Comparison of ENCODE assay signal across 8 cellular contexts in the genomic region with DNA sequence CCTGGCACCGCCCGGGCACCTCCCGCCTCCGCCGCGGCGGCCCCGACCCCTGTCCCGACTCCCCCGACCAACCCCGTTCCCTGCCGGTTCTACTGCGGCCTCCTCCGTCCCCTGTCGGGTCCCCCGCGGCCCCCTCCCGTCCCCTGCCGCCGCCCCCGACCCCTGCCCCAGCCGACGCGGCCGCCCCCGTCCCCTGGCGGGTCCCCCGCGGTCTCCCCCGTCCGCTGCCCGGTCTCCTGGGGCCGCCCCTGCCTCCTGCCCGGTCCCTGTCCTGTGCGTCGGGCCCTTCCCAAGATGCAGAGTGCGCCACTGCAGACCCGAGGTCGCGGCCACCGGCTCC. TPM values are rescaled to one million over a fixed set of nuclear protein-coding genes. Genes with fewer than 3 reads are reported as not detected.
A peak's percentile ranks its signal among the peaks of the same experiment; 100 is the strongest.
DNase-seq lines count a peak whose midpoint lies in the region; TF ChIP-seq lines count a peak whose summit lies in the region.
"Not testable (repeated sequence)": the region's sequence is repeated elsewhere in the genome, so short reads cannot be mapped to it uniquely, and the experiment has no call there.

No MANE protein-coding gene starts in this region.

- peak overlapping the region; percentile 92 for H3K4me3 Mint-ChIP-seq in activated naive CD4-positive, alpha-beta T cell treated with anti-CD3 and anti-CD28 coated beads, Interleukin-2, amount 10 ng/mL, durations not matched to agents 7 days and 5 days

- H3K9me2 ChIP-seq in PC-9 (ENCODE audit: insufficient read depth); neural cell (ENCODE audit: insufficient read depth, low read length): not testable (repeated sequence)

- TF ChIP-seq CTCF in HEK293 (tag by site-specific recombination; IDR thresholded peaks at IDR 0.05); PC-9 (conservative IDR thresholded peaks at IDR 0.05); neural cell (IDR thresholded peaks at IDR 0.05; ENCODE audit: poor library complexity, severe bottlenecking): not testable (repeated sequence)

- H3K9me3 Mint-ChIP-seq in activated naive CD4-positive, alpha-beta T cell treated with anti-CD3 and anti-CD28 coated beads, Interleukin-2, amount 10 ng/mL, durations not matched to agents 7 days and 5 days = not testable (repeated sequence)

- not testable (repeated sequence) for TF ChIP-seq RAD21 in neural cell (conservative IDR thresholded peaks at IDR 0.05)

- DNase-seq in PC-9; activated naive CD4-positive, alpha-beta T cell treated with anti-CD3 and anti-CD28 coated beads, Interleukin-2, amount 10 ng/mL, durations not matched to agents 7 days and 5 days; effector memory CD4-positive, alpha-beta T cell: not testable (repeated sequence)

- TF ChIP-seq EP300 in neural cell (conservative IDR thresholded peaks at IDR 0.05; ENCODE audit: poor library complexity, severe bottlenecking) = not testable (repeated sequence)

- CTCF ChIA-PET in HEK293 (lab: Yijun Ruan, JAX) = interaction anchor here (0.9 kb wide), 1 partner anchor 84 kb away, joined by 5 read pairs; no protein-coding TSS in a partner anchor
- CTCF ChIA-PET in PC-9 (lab: Charles Lee) = interaction anchor here (1.2 to 1.5 kb wide), 2 partner anchors 31 to 175 kb away, joined by 5 to 25 read pairs; no protein-coding TSS in a partner anchor
- CTCF ChIA-PET in activated naive CD4-positive, alpha-beta T cell treated with anti-CD3 and anti-CD28 coated beads, Interleukin-2, amount 10 ng/mL, durations not matched to agents 7 days and 5 days (lab: Charles Lee) = not testable (repeated sequence)

- H2AFZ ChIP-seq in PC-9 (peak overlapping the region; percentile 76), neural cell (ENCODE audit: low read depth, low read length) (peak overlapping the region; percentile 33)

- H3K36me3 ChIP-seq in BLaER1 treated with 17β-estradiol and CSF1 and Interleukin-3, amounts not matched to agents 10 nM and 100 nM = peaks cover 27 to 41% (median 35%) of the 10 kb centered on the region in 11 experiments
- H3K36me3 ChIP-seq in HEK293 (ENCODE audit: control insufficient read depth in 2 of 2, insufficient read depth in 1 of 2, low read length in 2 of 2) (peaks cover 0 to 34% of the 10 kb centered on the region in 2 experiments; a peak in 2 of 3 replicates), PC-9 (ENCODE audit: low read depth) (peaks cover 28% of the 10 kb centered on the region), iPS-18a (ENCODE audit: control insufficient read depth, low read depth, low read length) (peaks cover 11% of the 10 kb centered on the region), stomach smooth muscle (ENCODE audit: control insufficient read depth in 2 of 2, insufficient read depth in 2 of 2, low read length in 2 of 2) (peaks cover 0 to 15% of the 10 kb centered on the region in 2 donors)
- not testable (repeated sequence) for H3K36me3 ChIP-seq in effector memory CD4-positive, alpha-beta T cell (ENCODE audit: control insufficient read depth, insufficient read depth, low read length); neural cell (ENCODE audit: insufficient read depth, low read length)

- H3K27me3 ChIP-seq in BLaER1 treated with 17β-estradiol and CSF1 and Interleukin-3, amounts not matched to agents 10 nM and 100 nM; PC-9 (ENCODE audit: insufficient read depth, low read depth); effector memory CD4-positive, alpha-beta T cell (replicated peaks; ENCODE audit: control insufficient read depth, insufficient read depth, low read length, poor library complexity, severe bottlenecking); iPS-18a (ENCODE audit: control insufficient read depth, insufficient read depth, low read length); neural cell (ENCODE audit: insufficient read depth, low read depth, low read length); stomach smooth muscle (ENCODE audit: control insufficient read depth in 1 of 2, insufficient read depth in 2 of 2, low read length in 2 of 2): not testable (repeated sequence)

- not testable (repeated sequence) for BruUV-seq in PC-9 (replicated peaks; lab: Mats Ljungman, UMichigan)

- H3F3A ChIP-seq in PC-9 (ENCODE audit: insufficient read depth, low read depth); neural cell (ENCODE audit: insufficient read depth, low read length, poor library complexity, severe bottlenecking): not testable (repeated sequence)

- peak overlapping the region; percentile 68 to 97 (median 92) for H3K27ac ChIP-seq in BLaER1 treated with 17β-estradiol and CSF1 and Interleukin-3, amounts not matched to agents 10 nM and 100 nM
- H3K27ac ChIP-seq in HEK293 (ENCODE audit: extremely low read depth, low read depth, low read length) (peak overlapping the region; percentile 34; the same call in 1 of the 2 replicates), PC-9 (peak overlapping the region; percentile 53), neural cell (ENCODE audit: low read length) (peak overlapping the region; percentile 42), stomach smooth muscle (ENCODE audit: low read length) (peak overlapping the region; percentile 89)
- H3K27ac ChIP-seq in effector memory CD4-positive, alpha-beta T cell (ENCODE audit: insufficient read depth, low read length, poor library complexity, severe bottlenecking) = peak overlapping the region; percentile 76
- not testable (repeated sequence) for H3K27ac ChIP-seq in iPS-18a (ENCODE audit: low read length)

- not testable (repeated sequence) for H3K27me3 Mint-ChIP-seq in activated naive CD4-positive, alpha-beta T cell treated with anti-CD3 and anti-CD28 coated beads, Interleukin-2, amount 10 ng/mL, durations not matched to agents 7 days and 5 days

- H3K27ac Mint-ChIP-seq in activated naive CD4-positive, alpha-beta T cell treated with anti-CD3 and anti-CD28 coated beads, Interleukin-2, amount 10 ng/mL, durations not matched to agents 7 days and 5 days = peak overlapping the region; percentile 93

- H3K9me3 ChIP-seq in BLaER1 treated with 17β-estradiol and CSF1 and Interleukin-3, amounts not matched to agents 10 nM and 100 nM (replicated peaks in 1 of 11); HEK293 (ENCODE audit: control insufficient read depth, insufficient read depth, low read depth, low read length); PC-9 (ENCODE audit: insufficient read depth, low read depth); effector memory CD4-positive, alpha-beta T cell (ENCODE audit: control insufficient read depth, low read length); iPS-18a (ENCODE audit: control insufficient read depth, low read depth, low read length); neural cell (ENCODE audit: low read length); stomach smooth muscle (ENCODE audit: control insufficient read depth in 2 of 2, low read length in 2 of 2): not testable (repeated sequence)

- peak overlapping the region; percentile 82 to 97 (median 93) for H3K9ac ChIP-seq in BLaER1 treated with 17β-estradiol and CSF1 and Interleukin-3, amounts not matched to agents 10 nM and 100 nM
- H3K9ac ChIP-seq in iPS-18a (ENCODE audit: low read length) (peak overlapping the region; percentile 46), neural cell (ENCODE audit: low read length) (peak overlapping the region; percentile 77), stomach smooth muscle (ENCODE audit: low read length in 2 of 2) (peak overlapping the region; percentile 75 to 85)

- H3K4me1 ChIP-seq in BLaER1 treated with 17β-estradiol and CSF1 and Interleukin-3, amounts not matched to agents 10 nM and 100 nM = peaks cover 18 to 38% (median 31%) of the 10 kb centered on the region in 10 experiments
- H3K4me1 ChIP-seq in HEK293 (ENCODE audit: control insufficient read depth, insufficient read depth, low read length); effector memory CD4-positive, alpha-beta T cell (ENCODE audit: control insufficient read depth, insufficient read depth, low read length, poor library complexity, severe bottlenecking); iPS-18a (ENCODE audit: control insufficient read depth, low read depth, low read length): not testable (repeated sequence)
- H3K4me1 ChIP-seq in PC-9 (replicated peaks; ENCODE audit: insufficient read depth) (peaks cover 19% of the 10 kb centered on the region), stomach smooth muscle (ENCODE audit: control insufficient read depth, insufficient read depth, low read length) (peaks cover 12% of the 10 kb centered on the region)

- POLR2A ChIA-PET in HEK293 (lab: Yijun Ruan, JAX) (interaction anchor here (1.0 to 2.3 kb wide), 13 partner anchors 12 to 620 kb away, joined by 3 to 47 read pairs (median 4); partner anchors contain the start of genes AHRR, BRD9, CCDC127 and SDHA), PC-9 (lab: Charles Lee; ENCODE audit: unreplicated experiment) (interaction anchor here (0.7 to 1.2 kb wide), 2 partner anchors 14 to 53 kb away, joined by 4 to 26 read pairs; partner anchors contain the start of genes CCDC127 and SDHA)

- H4K20me1 ChIP-seq in BLaER1 treated with 17β-estradiol and CSF1 and Interleukin-3, amounts not matched to agents 10 nM and 100 nM = peaks cover 12 to 39% (median 32%) of the 10 kb centered on the region in 11 experiments; a peak in 19 of 22 replicates
- peaks cover 35% of the 10 kb centered on the region for H4K20me1 ChIP-seq in PC-9 (ENCODE audit: insufficient read depth)
- not testable (repeated sequence) for H4K20me1 ChIP-seq in neural cell (ENCODE audit: insufficient read depth)

- H3K4me3 ChIP-seq in BLaER1 treated with 17β-estradiol and CSF1 and Interleukin-3, amounts not matched to agents 10 nM and 100 nM = peak overlapping the region; percentile 58 to 90 (median 78)
- H3K4me3 ChIP-seq in HEK293 (ENCODE audit: low read depth, low read length) = peak overlapping the region; percentile 87
- H3K4me3 ChIP-seq in PC-9 = peak overlapping the region; percentile 68
- peak overlapping the region; percentile 71 for H3K4me3 ChIP-seq in effector memory CD4-positive, alpha-beta T cell (ENCODE audit: insufficient read depth, low read depth, low read length, poor library complexity, severe bottlenecking)
- H3K4me3 ChIP-seq in iPS-18a (ENCODE audit: low read length) = peak overlapping the region; percentile 69
- peak overlapping the region; percentile 88 for H3K4me3 ChIP-seq in neural cell (ENCODE audit: low read length)
- peak overlapping the region; percentile 78 to 84 for H3K4me3 ChIP-seq in stomach smooth muscle (ENCODE audit: low read length in 2 of 2)

- peaks cover 49% of the 10 kb centered on the region for H3K79me2 ChIP-seq in PC-9 (ENCODE audit: low read depth)
- H3K79me2 ChIP-seq in neural cell (replicated peaks; ENCODE audit: insufficient read depth, low read length) = not testable (repeated sequence)

- H3K36me3 Mint-ChIP-seq in activated naive CD4-positive, alpha-beta T cell treated with anti-CD3 and anti-CD28 coated beads, Interleukin-2, amount 10 ng/mL, durations not matched to agents 7 days and 5 days = peaks cover 29% of the 10 kb centered on the region

- intact Hi-C loops in PC-9 (cut with micrococcal nuclease; ENCODE audit: unreplicated experiment) = loop anchor here (1.0 kb wide), 2 partner anchors 8 to 53 kb away; partner anchors contain the start of genes CCDC127 and SDHA

- H3K4me2 ChIP-seq in BLaER1 treated with 17β-estradiol and CSF1 and Interleukin-3, amounts not matched to agents 10 nM and 100 nM = peak overlapping the region in 10 of 11 experiments; percentile 52 to 81 (median 76); a peak in 15 of 22 replicates
- H3K4me2 ChIP-seq in PC-9 = peak overlapping the region; percentile 88
- H3K4me2 ChIP-seq in neural cell (ENCODE audit: low read length) = not testable (repeated sequence)

- peaks cover 44% of the 10 kb centered on the region for H3K4me1 Mint-ChIP-seq in activated naive CD4-positive, alpha-beta T cell treated with anti-CD3 and anti-CD28 coated beads, Interleukin-2, amount 10 ng/mL, durations not matched to agents 7 days and 5 days

RNA-seq across cellular contexts. Expression of gene PDCD6, which starts 0.4 kb away (rescaled TPM):
- total RNA-seq in PC-9 (2021) = 314 and 334 TPM in 2 replicates
- polyA plus RNA-seq in neural cell = 207 TPM in 2 replicates
- 46.7 and 55.7 TPM in 2 replicates for polyA minus RNA-seq in neural cell

RNA-seq across cellular contexts. Expression of gene AHRR, which starts 49.7 kb away (rescaled TPM):
- total RNA-seq in PC-9 (2021) = 7.2 and 13.6 TPM in 2 replicates
- polyA plus RNA-seq in neural cell = 0.26 and 0.90 TPM in 2 replicates
- polyA minus RNA-seq in neural cell = 0.49 TPM in 1 of 2 replicates, not detected in the other

RNA-seq across cellular contexts. Expression of gene SDHA, which starts 53.7 kb away (rescaled TPM):
- 347 and 443 TPM in 2 replicates for total RNA-seq in PC-9 (2021)
- polyA plus RNA-seq in neural cell = 70.4 and 72.2 TPM in 2 replicates
- polyA minus RNA-seq in neural cell = 79.9 and 86.2 TPM in 2 replicates

RNA-seq across cellular contexts. Expression of gene CCDC127, which starts 53.8 kb away (rescaled TPM):
- total RNA-seq in PC-9 (2021) = 24.1 and 31.1 TPM in 2 replicates
- 5.2 and 5.4 TPM in 2 replicates for polyA plus RNA-seq in neural cell
- polyA minus RNA-seq in neural cell = 11.7 and 12.0 TPM in 2 replicates
